Comparison of ENCODE assay signal across 1 cellular context in genomic region chr17:43572368-43572980, GRCh38.
A peak's percentile ranks its signal among the peaks of the same experiment; 100 is the strongest.
TF ChIP-seq lines count a peak whose summit lies in the region.

No MANE protein-coding gene starts in this region.

TF ChIP-seq in HepG2, 621 proteins besides CTCF, POLR2A, EP300 and RAD21 (continued from another document):
- TF ChIP-seq HNF4A (CRISPR knock-in tag; IDR thresholded peaks at IDR 0.05) (peak; percentile 52; the same call in 1 of the 2 replicates), THAP8 (CRISPR knock-in tag; IDR thresholded peaks at IDR 0.05; ENCODE audit: borderline replicate concordance) (no peak), ZNF446 (CRISPR knock-in tag; IDR thresholded peaks at IDR 0.05) (no peak), SRSF9 (IDR thresholded peaks at IDR 0.05; ENCODE audit: borderline replicate concordance, insufficient read depth, low read depth, low read length, poor library complexity, severe bottlenecking) (no peak), ZMAT3 (CRISPR knock-in tag; conservative IDR thresholded peaks at IDR 0.05) (peak; percentile 64; the same call in 1 of the 2 replicates), MEF2D (CRISPR knock-in tag; IDR thresholded peaks at IDR 0.05) (no peak), ZNF503 (CRISPR knock-in tag; IDR thresholded peaks at IDR 0.05) (no peak), ZSCAN30 (CRISPR knock-in tag; IDR thresholded peaks at IDR 0.05) (no peak)
TF ChIP-seq in HepG2: peak in this region for 76.
